Comparison of ENCODE assay signal across 9 cellular contexts in the genomic region with DNA sequence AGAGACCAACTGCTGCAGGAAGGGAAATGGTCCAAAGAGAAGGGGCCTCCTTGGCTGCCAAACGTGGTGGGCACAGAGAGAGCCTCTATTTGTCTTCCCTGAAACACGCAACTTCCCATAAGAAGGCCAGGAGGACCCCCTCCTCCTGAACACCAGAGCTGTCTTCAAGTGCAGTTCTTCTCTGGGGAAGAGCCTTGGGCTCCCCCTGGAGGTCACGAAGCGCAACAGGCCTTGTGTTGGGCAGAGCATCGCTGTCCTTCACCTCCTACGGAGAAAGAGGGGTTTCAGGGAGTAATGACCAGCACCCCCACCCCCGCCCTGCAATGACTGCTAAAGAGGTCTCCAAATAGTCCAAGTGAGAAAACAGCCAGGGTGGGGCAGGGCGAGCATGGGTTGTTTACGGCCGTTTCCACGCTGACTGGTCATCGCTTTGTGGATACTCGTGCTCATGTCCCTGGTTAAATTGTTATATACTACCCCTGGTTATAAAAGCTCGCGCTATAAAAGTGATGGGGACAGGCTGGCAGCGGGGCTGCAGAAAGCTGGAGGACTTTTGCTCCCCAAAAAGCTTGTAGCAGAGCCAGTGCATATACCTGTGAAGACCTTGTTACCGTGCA.
DNase-seq lines count a peak whose midpoint lies in the region; ATAC-seq and TF ChIP-seq lines count a peak whose summit lies in the region.
"Had no signal": no experiment of that assay in that cellular context is flagged by ENCODE, and none has a peak within 500 bp of the region (broad histone marks: within the 10 kb centered on the region; RNA-seq: fewer than 3 reads in every experiment).

No MANE protein-coding gene starts in this region.

- peak; percentile 1 for DNase-seq in NCI-H2029 (lab: John Stamatoyannopoulos, UW)
- no peak for DNase-seq in NCI-H2029 treated with DMSO at 0.1 percent for 48 hours (lab: John Stamatoyannopoulos, UW)
- DNase-seq in MM.1S = no peak
- DNase-seq in activated T-cell treated with anti-CD3 and anti-CD28 coated beads for 48 hours (ENCODE audit: low read depth) = peak; percentile 12
- peak; percentile 30 to 61 (median 55) for DNase-seq in right cardiac atrium
- DNase-seq in stimulated activated CD4-positive, alpha-beta T cell treated with anti-CD3 and anti-CD28 coated beads, Interleukin-2, amount 100 ng/mL, for 48 hours = peak; percentile 7 to 16
- DNase-seq in NCI-H446 treated with DMSO at 0.1 percent for 48 hours (lab: John Stamatoyannopoulos, UW) = no peak

- peak; percentile 46 for TF ChIP-seq CTCF in MM.1S (IDR thresholded peaks at IDR 0.05; ENCODE audit: low read length)

- peak in 1 of 2 donors; percentile 34 for ATAC-seq in right cardiac atrium
- no peak for ATAC-seq in HG03457 (IDR thresholded peaks at IDR 0.05; ENCODE audit: unreplicated experiment)
- ATAC-seq: naive thymus-derived CD8-positive, alpha-beta T cell had no signal

- H3K4me3 ChIP-seq in MM.1S (ENCODE audit: low read length) (no peak overlapping the region), right cardiac atrium (ENCODE audit: low read length) (no peak overlapping the region)

- WGBS in right cardiac atrium = 49% methylated on average over 17 of the region's 17 CpGs

- no peak overlapping the region for H3K27ac ChIP-seq in MM.1S (ENCODE audit: low read length)
- H3K27ac ChIP-seq in right cardiac atrium (ENCODE audit: low read length) = peak overlapping the region; percentile 90

- H2AFZ ChIP-seq in MM.1S (ENCODE audit: low read length) = no peak overlapping the region

- no peaks in the 10 kb centered on the region for H3K9me2 ChIP-seq in MM.1S (replicated peaks; ENCODE audit: insufficient read depth, low read length)

- H3K9me3 ChIP-seq in MM.1S (replicated peaks; ENCODE audit: insufficient read depth, low read length) (no peaks in the 10 kb centered on the region; the same call in 1 of the 2 replicates), right cardiac atrium (ENCODE audit: control insufficient read depth, low read length) (no peaks in the 10 kb centered on the region)

- H3F3A ChIP-seq in MM.1S (ENCODE audit: insufficient read depth, low read length) = no peaks in the 10 kb centered on the region

- intact Hi-C loops in right cardiac atrium (cut with DNase I) = loop anchor here in 3 of 4 donors (5.0 to 10.0 kb wide), 5 partner anchors 54 to 756 kb away; no protein-coding TSS in a partner anchor

- H3K4me2 ChIP-seq in MM.1S (ENCODE audit: low read depth, low read length) = no peak overlapping the region

- H3K36me3 ChIP-seq in MM.1S (replicated peaks; ENCODE audit: insufficient read depth, low read length) = no peaks in the 10 kb centered on the region

- no peaks in the 10 kb centered on the region for H4K20me1 ChIP-seq in MM.1S (ENCODE audit: insufficient read depth, low read length)

- H3K9ac ChIP-seq in MM.1S (ENCODE audit: low read length) = no peak overlapping the region

- H3K27me3 ChIP-seq in MM.1S (replicated peaks; ENCODE audit: insufficient read depth, low read length) (no peaks in the 10 kb centered on the region), right cardiac atrium (ENCODE audit: control insufficient read depth, insufficient read depth) (no peaks in the 10 kb centered on the region)

- no peaks in the 10 kb centered on the region for H3K79me2 ChIP-seq in MM.1S (ENCODE audit: low read length)

- no peaks in the 10 kb centered on the region for H3K4me1 ChIP-seq in MM.1S (ENCODE audit: low read length)
- no peaks in the 10 kb centered on the region for H3K4me1 ChIP-seq in right cardiac atrium (ENCODE audit: control insufficient read depth, insufficient read depth, low read length)

Comparison
In these comparisons a context has a peak if more than half of its experiments do, and no peak if none do; other contexts are left out.
1. DNase-seq: peak in NCI-H2029 (single experiment), activated T-cell treated with anti-CD3 and anti-CD28 coated beads for 48 hours (single experiment), right cardiac atrium (3 of 3) and stimulated activated CD4-positive, alpha-beta T cell treated with anti-CD3 and anti-CD28 coated beads, Interleukin-2, amount 100 ng/mL, for 48 hours (2 of 2); none in NCI-H2029 treated with DMSO at 0.1 percent for 48 hours (single experiment), MM.1S (single experiment) and NCI-H446 treated with DMSO at 0.1 percent for 48 hours (single experiment).